In the genomic region with DNA sequence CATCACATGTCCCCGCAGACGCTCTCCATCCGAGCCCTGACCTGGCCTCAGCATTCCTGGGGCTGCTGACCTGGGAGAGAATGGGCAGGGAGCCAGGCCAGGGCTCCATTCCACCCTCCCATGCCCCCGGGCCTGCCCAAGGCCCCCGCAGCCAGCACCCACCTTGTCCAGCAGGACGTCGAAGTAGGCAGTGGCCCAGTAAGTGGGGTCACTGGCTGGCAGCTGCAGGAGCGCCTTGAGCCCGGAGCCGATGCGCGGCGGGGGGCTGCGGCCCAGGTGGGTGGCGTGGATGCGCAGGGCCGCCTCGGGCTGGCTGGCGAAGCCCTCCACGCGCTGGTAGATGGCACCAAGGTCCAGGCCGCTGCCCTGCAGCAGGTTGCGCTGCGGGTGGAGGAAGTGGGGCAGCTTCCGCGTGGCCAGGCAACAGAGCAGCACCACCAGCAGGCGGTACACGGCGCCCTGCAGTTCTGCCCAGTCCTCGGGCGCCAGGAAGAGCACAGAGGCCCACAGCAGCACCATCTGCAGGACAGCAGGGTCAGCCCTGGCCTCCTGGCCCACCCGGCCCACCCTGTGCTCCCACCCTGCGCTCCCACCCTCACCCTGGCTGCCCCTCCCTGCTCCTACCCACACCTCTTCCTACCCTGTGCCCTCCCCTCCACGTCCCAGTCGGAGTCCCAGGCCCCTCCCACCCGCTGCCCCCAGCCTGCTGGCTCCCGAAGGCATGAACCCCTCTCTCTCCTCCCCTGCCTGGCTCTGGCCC, we compare ENCODE assay signal across 18 cellular contexts. TPM values are rescaled to one million over a fixed set of nuclear protein-coding genes. Genes with fewer than 3 reads are reported as not detected.
DNase-seq lines count a peak whose midpoint lies in the region; ATAC-seq and TF ChIP-seq lines count a peak whose summit lies in the region.
"Had no signal": no experiment of that assay in that cellular context is flagged by ENCODE, and none has a peak within 500 bp of the region (broad histone marks: within the 10 kb centered on the region; RNA-seq: fewer than 3 reads in every experiment).

No MANE protein-coding gene starts in this region.

- ATAC-seq in Right ventricle myocardium superior (ENCODE audit: poor library complexity) = no peak
- ATAC-seq in left cardiac atrium = no peak
- no peak for ATAC-seq in GM21723 (IDR thresholded peaks at IDR 0.05; ENCODE audit: unreplicated experiment)
- ATAC-seq: PC-3 had no signal

- H3K9ac ChIP-seq in liver (ENCODE audit: low read depth in 1 of 2, low read length in 2 of 2) = no peak overlapping the region
- H3K9ac ChIP-seq: KMS-11 had no signal

- intact Hi-C loops in Right ventricle myocardium superior (cut with DNase I) (no loop called here), left ventricle myocardium inferior (cut with micrococcal nuclease) (no loop called here), left cardiac atrium (cut with DNase I) (no loop called here)

- H3K36me3 ChIP-seq in left ventricle myocardium inferior = no peaks in the 10 kb centered on the region
- peaks cover 3 to 8% (median 4%) of the 10 kb centered on the region in 4 donors for H3K36me3 ChIP-seq in liver (ENCODE audit: control insufficient read depth in 4 of 4, insufficient read depth in 3 of 4, low read depth in 1 of 4, low read length in 3 of 4)
- H3K36me3 ChIP-seq: BE2C had no signal

- no peak overlapping the region for H3K27ac ChIP-seq in left ventricle myocardium inferior (replicated peaks)
- H3K27ac ChIP-seq in liver (ENCODE audit: low read depth in 1 of 2, low read length in 2 of 2) = no peak overlapping the region
- H3K27ac ChIP-seq: KMS-11 had no signal

- H3K9me3 ChIP-seq in left ventricle myocardium inferior (replicated peaks) (no peaks in the 10 kb centered on the region), liver (ENCODE audit: control insufficient read depth in 4 of 4, low read length in 3 of 4) (no peaks in the 10 kb centered on the region)
- H3K9me3 ChIP-seq: BE2C had no signal

- peak; percentile 15 to 37 for TF ChIP-seq RAD21 in liver (IDR thresholded peaks at IDR 0.05)

- H3K27me3 ChIP-seq in left ventricle myocardium inferior (ENCODE audit: low read depth) = no peaks in the 10 kb centered on the region
- no peaks in the 10 kb centered on the region for H3K27me3 ChIP-seq in liver (ENCODE audit: control insufficient read depth in 4 of 4, insufficient read depth in 4 of 4, low read length in 3 of 4)
- H3K27me3 ChIP-seq: BE2C had no signal

- H3K4me3 ChIP-seq in left ventricle myocardium inferior (no peak overlapping the region), liver (ENCODE audit: low read depth in 1 of 3, low read length in 3 of 3) (no peak overlapping the region)

- 58% methylated on average over 37 of the region's 37 CpGs for WGBS in liver

- peak; percentile 27 for DNase-seq in Right ventricle myocardium superior
- no peak for DNase-seq in left ventricle myocardium inferior
- DNase-seq in left cardiac atrium = peak; percentile 7
- no peak for DNase-seq in HuH-7 (ENCODE audit: low spot score)
- no peak for DNase-seq in NCI-H526 (lab: John Stamatoyannopoulos, UW)
- DNase-seq in NCI-H774 (lab: John Stamatoyannopoulos, UW) = no peak
- DNase-seq: 8988T, BE2C, H9, MV-4-11, NCI-H187, NCI-H2227 treated with DMSO at 0.1 percent for 48 hours, NCI-H510A treated with DMSO at 0.1 percent for 48 hours, PC-3, RPMI8226 had no signal

- no peak for TF ChIP-seq CTCF in left ventricle myocardium inferior (IDR thresholded peaks at IDR 0.05; ENCODE audit: borderline replicate concordance)
- TF ChIP-seq CTCF in liver (IDR thresholded peaks at IDR 0.05; ENCODE audit: low read depth, low read length, missing input control) = no peak

- no peaks in the 10 kb centered on the region for H3K4me1 ChIP-seq in left ventricle myocardium inferior
- peaks cover 21 to 70% (median 63%) of the 10 kb centered on the region in 4 donors for H3K4me1 ChIP-seq in liver (ENCODE audit: control insufficient read depth in 4 of 4, insufficient read depth in 4 of 4, low read length in 3 of 4)
- H3K4me1 ChIP-seq: BE2C had no signal

TF ChIP-seq in liver, 16 proteins besides CTCF, POLR2A, EP300 and RAD21:
- TF ChIP-seq SP1 (IDR thresholded peaks at IDR 0.05) (peak; percentile 9), RXRA (IDR thresholded peaks at IDR 0.05) (peak; percentile 25 to 54), HNF4A (conservative IDR thresholded peaks at IDR 0.05) (no peak), HNF4G (IDR thresholded peaks at IDR 0.05) (no peak), NR2F2 (IDR thresholded peaks at IDR 0.05) (no peak), FOXA2 (IDR thresholded peaks at IDR 0.05) (no peak), JUND (IDR thresholded peaks at IDR 0.05) (no peak)
- TF ChIP-seq, protein P1, sequence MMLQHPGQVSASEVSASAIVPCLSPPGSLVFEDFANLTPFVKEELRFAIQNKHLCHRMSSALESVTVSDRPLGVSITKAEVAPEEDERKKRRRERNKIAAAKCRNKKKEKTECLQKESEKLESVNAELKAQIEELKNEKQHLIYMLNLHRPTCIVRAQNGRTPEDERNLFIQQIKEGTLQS (IDR thresholded peaks at IDR 0.05) = no peak
- TF ChIP-seq, protein P2, sequence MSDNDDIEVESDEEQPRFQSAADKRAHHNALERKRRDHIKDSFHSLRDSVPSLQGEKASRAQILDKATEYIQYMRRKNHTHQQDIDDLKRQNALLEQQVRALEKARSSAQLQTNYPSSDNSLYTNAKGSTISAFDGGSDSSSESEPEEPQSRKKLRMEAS (IDR thresholded peaks at IDR 0.05) = no peak

RNA-seq across cellular contexts. Expression of a gene that starts 7.6 kb away (rescaled TPM):
- total RNA-seq in Right ventricle myocardium superior = not detected
- total RNA-seq in left ventricle myocardium inferior = not detected
- total RNA-seq in left cardiac atrium = not detected
- total RNA-seq in liver = under 1 TPM; 0.59 to 0.65 TPM
- 1 to 10 TPM; 1.6 to 8.8 TPM for polyA plus RNA-seq in liver

RNA-seq across cellular contexts. Expression of a gene that starts 17.8 kb away (rescaled TPM):
- not detected for total RNA-seq in Right ventricle myocardium superior
- total RNA-seq in left ventricle myocardium inferior = not detected
- total RNA-seq in left cardiac atrium = not detected
- under 1 TPM; under 0.01 to 0.08 TPM for total RNA-seq in liver
- polyA plus RNA-seq in liver = under 1 TPM; 0.01 to 0.13 TPM
- total RNA-seq: H9, PC-3 had no signal

RNA-seq across cellular contexts. Expression of a gene that starts 19.7 kb away (rescaled TPM):
- total RNA-seq in Right ventricle myocardium superior (not detected), left ventricle myocardium inferior (not detected), left cardiac atrium (under 1 TPM; 0.24 to 0.29 TPM), liver (1,000 to 10,000 TPM in 1 of 2 donors, 100 to 1,000 TPM in 1; 254 to 1,548 TPM)
- polyA plus RNA-seq in liver = 1,000 to 10,000 TPM; 1,307 to 1,572 TPM
- total RNA-seq: H9, PC-3 had no signal

Comparison
In these comparisons a context has a peak if more than half of its experiments do, and no peak if none do; other contexts are left out.
1. DNase-seq: peak in Right ventricle myocardium superior (single experiment) and left cardiac atrium (single experiment); none in left ventricle myocardium inferior (single experiment), HuH-7 (single experiment), NCI-H526 (0 of 2) and NCI-H774 (single experiment).
2. RNA of a gene that starts 19.7 kb away (total RNA-seq): 254 to 1,548 TPM in liver; 0.24 to 0.29 TPM in left cardiac atrium, not detected in Right ventricle myocardium superior (single experiment) and not detected in left ventricle myocardium inferior (single experiment); every median in the first group is over 100 times any median in the second.